8 cellular contexts compared by ENCODE assay signal in the genomic region with DNA sequence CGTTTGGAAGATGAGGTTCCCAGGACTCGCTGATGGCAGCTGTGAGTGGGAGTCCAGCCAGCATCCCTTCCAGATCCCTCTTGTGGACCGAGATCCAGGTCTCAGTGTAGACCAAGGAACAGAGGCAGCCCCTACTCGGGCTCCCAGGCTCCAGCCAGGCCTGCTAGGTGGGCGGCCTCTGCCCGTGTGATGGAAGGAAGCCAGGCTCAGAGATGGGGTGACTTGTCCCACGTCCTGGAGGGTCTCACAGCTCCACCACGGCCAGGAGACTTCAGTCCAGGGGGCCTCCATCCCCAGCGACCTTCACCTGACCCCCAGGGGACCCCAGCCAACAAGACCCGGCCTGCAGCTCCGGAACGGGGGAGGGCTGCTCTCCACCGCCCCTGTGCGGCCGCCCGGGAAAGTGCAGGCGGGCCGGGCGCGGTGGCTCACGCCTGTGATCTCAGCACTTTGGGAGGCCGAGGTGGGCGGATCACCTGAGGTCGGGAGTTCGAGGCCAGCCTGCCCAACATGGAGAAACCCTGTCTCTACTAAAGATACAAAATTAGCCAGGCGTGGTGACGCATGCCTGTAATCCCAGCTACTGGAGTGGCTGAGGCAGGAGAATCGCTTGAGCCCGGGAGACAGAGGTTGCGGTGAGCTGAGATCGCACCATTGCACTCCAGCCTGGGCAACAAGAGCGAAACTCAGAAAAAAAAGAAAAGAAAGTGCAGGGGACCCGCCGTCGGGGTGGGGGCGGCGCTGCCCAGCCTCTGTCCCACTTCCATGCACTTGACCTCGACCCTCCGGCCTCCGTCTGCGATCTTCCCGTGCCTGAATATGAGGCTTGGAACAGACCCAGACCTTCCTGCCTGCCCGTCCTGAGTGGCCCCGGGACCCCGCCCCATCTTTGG. TPM values are rescaled to one million over a fixed set of nuclear protein-coding genes. Genes with fewer than 3 reads are reported as not detected.
A peak's percentile ranks its signal among the peaks of the same experiment; 100 is the strongest.
DNase-seq lines count a peak whose midpoint lies in the region; TF ChIP-seq lines count a peak whose summit lies in the region.

No MANE protein-coding gene starts in this region.

- no peaks in the 10 kb centered on the region for H3K9me2 ChIP-seq in OCI-LY7 (ENCODE audit: insufficient read depth, low read length)

- H3K36me3 ChIP-seq in OCI-LY7 (ENCODE audit: insufficient read depth, low read length) (no peaks in the 10 kb centered on the region), ascending aorta (no peaks in the 10 kb centered on the region), tibial artery (no peaks in the 10 kb centered on the region)

- no TSS peak for BruUV-seq in OCI-LY7 (replicated peaks; lab: Mats Ljungman, UMichigan)

- no peak overlapping the region for H3K4me2 ChIP-seq in OCI-LY7 (ENCODE audit: low read length)

- DNase-seq in NCI-H748 (lab: John Stamatoyannopoulos, UW; ENCODE audit: unreplicated experiment) (peak; percentile 20), NCI-H748 treated with DMSO at 0.1 percent for 48 hours (lab: John Stamatoyannopoulos, UW) (no peak), OCI-LY7 (ENCODE audit: low spot score) (no peak), ascending aorta (ENCODE audit: low spot score in 2 of 2) (no peak), left kidney (ENCODE audit: low read depth, low spot score) (peak; percentile 66), tibial artery (no peak), NCI-H2196 treated with DMSO at 0.1 percent for 48 hours (lab: John Stamatoyannopoulos, UW; ENCODE audit: unreplicated experiment) (no peak), SIG-M5 (lab: John Stamatoyannopoulos, UW) (no peak)

- H3K27me3 ChIP-seq in ascending aorta = peaks cover 17% of the 10 kb centered on the region
- H3K27me3 ChIP-seq in tibial artery = peaks cover 13 to 52% of the 10 kb centered on the region in 2 donors

- H3K4me1 ChIP-seq in OCI-LY7 (ENCODE audit: insufficient read depth, low read length, poor library complexity, severe bottlenecking) (no peaks in the 10 kb centered on the region), ascending aorta (peaks cover 0 to 4% of the 10 kb centered on the region in 2 donors), tibial artery (peaks cover 0 to 20% (median 15%) of the 10 kb centered on the region in 4 donors)

- intact Hi-C loops in OCI-LY7 (cut with micrococcal nuclease; ENCODE audit: unreplicated experiment) (no loop called here), ascending aorta (cut with DNase I) (no loop called here), tibial artery (cut with DNase I; ENCODE audit: low total_unique reads) (no loop called here)

- H3K79me2 ChIP-seq in OCI-LY7 (ENCODE audit: insufficient read depth, low read depth, low read length) = no peaks in the 10 kb centered on the region

- H2AFZ ChIP-seq in OCI-LY7 (ENCODE audit: low read length) = no peak overlapping the region

- no peaks in the 10 kb centered on the region for H4K20me1 ChIP-seq in OCI-LY7 (ENCODE audit: insufficient read depth, low read length)

- H3K4me3 ChIP-seq in OCI-LY7 (ENCODE audit: low read depth, low read length, poor library complexity, severe bottlenecking) (no peak overlapping the region), ascending aorta (no peak overlapping the region), tibial artery (no peak overlapping the region)

- H3K9me3 ChIP-seq in OCI-LY7 (ENCODE audit: low read length) = no peaks in the 10 kb centered on the region; the same call in 1 of the 2 replicates
- no peaks in the 10 kb centered on the region for H3K9me3 ChIP-seq in ascending aorta
- H3K9me3 ChIP-seq in tibial artery = no peaks in the 10 kb centered on the region

- CTCF ChIA-PET in OCI-LY7 (lab: Charles Lee; ENCODE audit: unreplicated experiment) = no interaction called here

- TF ChIP-seq CTCF in OCI-LY7 (conservative IDR thresholded peaks at IDR 0.05; ENCODE audit: low read length) (peak; percentile 74), ascending aorta (IDR thresholded peaks at IDR 0.05) (peak; percentile 23 to 62 (median 59)), tibial artery (IDR thresholded peaks at IDR 0.05) (peak; percentile 46 to 67)

- H3K27ac ChIP-seq in OCI-LY7 (ENCODE audit: low read depth, low read length, poor library complexity, severe bottlenecking) = no peak overlapping the region
- H3K27ac ChIP-seq in ascending aorta = no peak overlapping the region
- H3K27ac ChIP-seq in tibial artery = no peak overlapping the region

- POLR2A ChIA-PET in OCI-LY7 (lab: Charles Lee) = no interaction called here

RNA-seq across cellular contexts. Expression of gene MADCAM1, which starts 0.6 kb away (rescaled TPM):
- 0.26 and 0.69 TPM in 2 replicates for total RNA-seq in OCI-LY7 (2014; rRNA removed; shearing (Covaris generic))
- 2.0 TPM in 2 replicates for total RNA-seq in OCI-LY7 (2022)
- total RNA-seq in ascending aorta = not detected

RNA-seq across cellular contexts. Expression of gene TPGS1, which starts 11.6 kb away (rescaled TPM):
- total RNA-seq in OCI-LY7 (2014; rRNA removed; shearing (Covaris generic)) = 17.2 and 25.6 TPM in 2 replicates
- total RNA-seq in OCI-LY7 (2022) (20.8 and 24.4 TPM in 2 replicates), ascending aorta (89.2 TPM)

RNA-seq across cellular contexts. Expression of gene SHC2, which starts 34.9 kb away (rescaled TPM):
- 0.28 TPM in 1 of 2 replicates, not detected in the other for total RNA-seq in OCI-LY7 (2014; rRNA removed; shearing (Covaris generic))
- total RNA-seq in OCI-LY7 (2022) (0.48 and 0.65 TPM in 2 replicates), ascending aorta (51.2 TPM)

RNA-seq across cellular contexts. Expression of gene CDC34, which starts 35.9 kb away (rescaled TPM):
- 65.2 and 77.2 TPM in 2 replicates for total RNA-seq in OCI-LY7 (2014; rRNA removed; shearing (Covaris generic))
- total RNA-seq in OCI-LY7 (2022) (58.0 and 58.2 TPM in 2 replicates), ascending aorta (124 TPM)

RNA-seq across cellular contexts. Expression of gene GZMM, which starts 48.2 kb away (rescaled TPM):
- not detected in 2 replicates for total RNA-seq in OCI-LY7 (2014; rRNA removed; shearing (Covaris generic))
- total RNA-seq in OCI-LY7 (2022) (not detected in 2 replicates), ascending aorta (not detected)

Comparison
In these comparisons a context has a peak if more than half of its experiments do, and no peak if none do; other contexts are left out.
1. DNase-seq: peak in NCI-H748 (single experiment) and left kidney (single experiment); none in NCI-H748 treated with DMSO at 0.1 percent for 48 hours (single experiment), OCI-LY7 (single experiment), ascending aorta (0 of 2), tibial artery (0 of 2), NCI-H2196 treated with DMSO at 0.1 percent for 48 hours (single experiment) and SIG-M5 (single experiment).
2. RNA of gene SHC2, which starts 34.9 kb away (total RNA-seq): 51.2 TPM in ascending aorta (single experiment); 0.28 to 0.65 TPM in OCI-LY7; every median in the first group is over 10 times any median in the second.
3. Peak in every context shown above with its lines, with median percentiles within 50 percentile points of each other: CTCF ChIP-seq.